ENCODE assay signal across 12 cellular contexts in genomic region chr10:28841625-28842024, GRCh38.
A peak's percentile ranks its signal among the peaks of the same experiment; 100 is the strongest.
DNase-seq lines count a peak whose midpoint lies in the region; ATAC-seq and TF ChIP-seq lines count a peak whose summit lies in the region.
"Had no signal": no experiment of that assay in that cellular context is flagged by ENCODE, and none has a peak within 500 bp of the region (broad histone marks: within the 10 kb centered on the region; RNA-seq: fewer than 3 reads in every experiment).

No MANE protein-coding gene starts in this region.

- H3K4me1 Mint-ChIP-seq in Calu3 (ENCODE audit: low read depth, unreplicated experiment): peaks cover 12% of the 10 kb centered on the region
- H3K4me1 Mint-ChIP-seq: T-helper 17 cell had no signal

- no peaks in the 10 kb centered on the region for H3K27me3 Mint-ChIP-seq in Calu3 (ENCODE audit: unreplicated experiment)

- peak; percentile 68 for DNase-seq in AG08395 (ENCODE audit: low spot score)
- DNase-seq in M059J (ENCODE audit: low read depth): peak; percentile 75
- DNase-seq in choroid plexus epithelial cell (ENCODE audit: low read depth): peak; percentile 83
- DNase-seq in Calu3: no peak
- DNase-seq: activated CD8-positive, alpha-beta T cell treated with anti-CD3 and anti-CD28 coated beads, Interleukin-2, amount 10 ng/mL, durations not matched to agents 7 days and 5 days; activated naive CD4-positive, alpha-beta T cell treated with anti-CD3 and anti-CD28 coated beads for 36 hours; GOT3; T-helper 17 cell had no signal

- WGBS in mesodermal cell (ENCODE audit: insufficient coverage in 2 of 2), 2 experiments: no CpG with 5 or more reads among the region's 2 CpGs

- intact Hi-C loops in Calu3 (cut with micrococcal nuclease; ENCODE audit: unreplicated experiment): no loop called here

- H3K36me3 ChIP-seq in mesodermal cell (ENCODE audit: control insufficient read depth, insufficient read depth, low read length): no peaks in the 10 kb centered on the region

- peaks cover 30% of the 10 kb centered on the region for H3K4me1 ChIP-seq in mesodermal cell (ENCODE audit: control insufficient read depth, insufficient read depth, low read length, poor library complexity, severe bottlenecking)

- H3K27ac Mint-ChIP-seq in Calu3 (ENCODE audit: unreplicated experiment): no peak overlapping the region
- H3K27ac Mint-ChIP-seq: activated CD8-positive, alpha-beta T cell treated with anti-CD3 and anti-CD28 coated beads, Interleukin-2, amount 10 ng/mL, durations not matched to agents 7 days and 5 days; activated naive CD4-positive, alpha-beta T cell treated with anti-CD3 and anti-CD28 coated beads for 36 hours; T-helper 17 cell had no signal

- peak overlapping the region; percentile 83 for H3K27ac ChIP-seq in mesodermal cell (ENCODE audit: low read depth, low read length, severe bottlenecking)

- peaks cover 21% of the 10 kb centered on the region for H3K9me3 ChIP-seq in mesodermal cell (ENCODE audit: control insufficient read depth, low read length)

- CTCF ChIA-PET in Calu3 (lab: Charles Lee): no interaction called here

- ATAC-seq in HG03565 (IDR thresholded peaks at IDR 0.05; ENCODE audit: unreplicated experiment) (no peak), HG03097 (IDR thresholded peaks at IDR 0.05; ENCODE audit: low FRiP score, unreplicated experiment) (no peak), GM19035 (IDR thresholded peaks at IDR 0.05; ENCODE audit: unreplicated experiment) (no peak)
- ATAC-seq: activated CD8-positive, alpha-beta T cell treated with anti-CD3 and anti-CD28 coated beads, Interleukin-2, amount 10 ng/mL, durations not matched to agents 7 days and 5 days; T-helper 17 cell had no signal

- H3K9me3 Mint-ChIP-seq in Calu3 (ENCODE audit: low read depth, unreplicated experiment): no peaks in the 10 kb centered on the region
- H3K9me3 Mint-ChIP-seq: activated naive CD4-positive, alpha-beta T cell treated with anti-CD3 and anti-CD28 coated beads for 36 hours had no signal

- no peak for TF ChIP-seq CTCF in choroid plexus epithelial cell (conservative IDR thresholded peaks at IDR 0.05; ENCODE audit: low read depth, low read length)
- no peak for TF ChIP-seq CTCF in Calu3 (IDR thresholded peaks at IDR 0.05; ENCODE audit: unreplicated experiment)

- no TSS peak for BruUV-seq in Calu3 (replicated peaks; lab: Mats Ljungman, UMichigan)

- H3K4me3 Mint-ChIP-seq in Calu3 (ENCODE audit: low read depth, unreplicated experiment): no peak overlapping the region
- H3K4me3 Mint-ChIP-seq: activated CD8-positive, alpha-beta T cell treated with anti-CD3 and anti-CD28 coated beads, Interleukin-2, amount 10 ng/mL, durations not matched to agents 7 days and 5 days; activated naive CD4-positive, alpha-beta T cell treated with anti-CD3 and anti-CD28 coated beads for 36 hours; T-helper 17 cell had no signal

- H3K4me3 ChIP-seq in choroid plexus epithelial cell (ENCODE audit: low read depth, low read length) (no peak overlapping the region), mesodermal cell (ENCODE audit: extremely low read depth, insufficient read depth, low read length, poor library complexity, severe bottlenecking) (no peak overlapping the region)

- no peaks in the 10 kb centered on the region for H3K36me3 Mint-ChIP-seq in Calu3 (ENCODE audit: insufficient read depth, unreplicated experiment)
